16 cellular contexts compared by ENCODE assay signal in the genomic region with DNA sequence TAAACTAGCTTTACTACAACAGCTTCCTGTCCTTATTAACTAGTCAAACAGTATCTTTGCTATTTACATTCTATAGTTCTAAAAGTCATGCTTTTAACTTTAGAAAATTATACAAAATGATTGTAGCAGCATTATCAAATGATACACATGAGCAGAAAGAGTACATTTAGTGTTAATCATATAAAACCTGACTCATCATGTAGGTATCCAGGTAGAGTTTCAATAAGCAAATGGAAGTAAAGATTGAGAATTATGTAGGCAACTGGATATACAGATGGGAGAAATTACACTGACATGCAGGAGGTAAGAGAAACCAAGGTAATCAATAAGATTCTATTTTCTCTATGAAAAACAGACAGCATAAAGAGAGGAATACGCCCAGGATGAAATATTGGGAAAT.
"Had no signal": no experiment of that assay in that cellular context is flagged by ENCODE, and none has a peak within 500 bp of the region (broad histone marks: within the 10 kb centered on the region; RNA-seq: fewer than 3 reads in every experiment).

No MANE protein-coding gene starts in this region.

- ATAC-seq: heart left ventricle; left cardiac atrium; stimulated activated naive CD8-positive, alpha-beta T cell treated with anti-CD3 and anti-CD28 coated beads, Interleukin-15, Interleukin-2, amounts not matched to agents 100 U/mL and 50 U/mL, for 24 hours; T-helper 17 cell had no signal

- H3K9me3 ChIP-seq: adrenal gland, heart left ventricle, prostate gland, right atrium auricular region, tibial artery had no signal

- H3K27ac Mint-ChIP-seq: activated CD4-positive, alpha-beta memory T cell treated with anti-CD3 and anti-CD28 coated beads for 36 hours; activated naive CD8-positive, alpha-beta T cell had no signal

- H3K4me1 ChIP-seq: prostate gland had no signal

- DNase-seq: activated CD4-positive, alpha-beta memory T cell treated with anti-CD3 and anti-CD28 coated beads for 36 hours; activated CD4-positive, alpha-beta T cell treated with anti-CD3 and anti-CD28 coated beads for 4 hours; activated CD4-positive, CD25-positive, alpha-beta regulatory T cell; activated gamma-delta T cell treated with Interleukin-2 at 50 U/mL for 16 hours; adrenal gland; heart left ventricle; left cardiac atrium; mesenchymal stem cell; stimulated activated CD4-positive, alpha-beta T cell treated with anti-CD3 and anti-CD28 coated beads, Interleukin-4, amount 100 ng/mL, for 24 hours; stimulated activated naive CD8-positive, alpha-beta T cell treated with anti-CD3 and anti-CD28 coated beads, Interleukin-15, Interleukin-2, amounts not matched to agents 100 U/mL and 50 U/mL, for 24 hours; T-helper 17 cell; tibial artery had no signal

- H3K4me3 Mint-ChIP-seq: activated CD4-positive, alpha-beta memory T cell treated with anti-CD3 and anti-CD28 coated beads for 36 hours; activated naive CD8-positive, alpha-beta T cell; T-helper 17 cell had no signal

- H3K36me3 ChIP-seq: adrenal gland, prostate gland, right atrium auricular region, tibial artery had no signal

- H3K27ac ChIP-seq: adrenal gland, coronary artery, heart left ventricle, prostate gland, right atrium auricular region, tibial artery had no signal

- H3K27me3 Mint-ChIP-seq: activated CD4-positive, alpha-beta memory T cell treated with anti-CD3 and anti-CD28 coated beads for 36 hours; activated naive CD8-positive, alpha-beta T cell; T-helper 17 cell had no signal

- H3K4me3 ChIP-seq: adrenal gland, coronary artery, heart left ventricle, prostate gland, right atrium auricular region, tibial artery had no signal

- H3K9me3 Mint-ChIP-seq: activated CD4-positive, alpha-beta memory T cell treated with anti-CD3 and anti-CD28 coated beads for 36 hours had no signal

- H3K27me3 ChIP-seq: adrenal gland, heart left ventricle, right atrium auricular region, tibial artery had no signal
